17 cellular contexts compared by ENCODE assay signal in genomic region chr1:117363591-117364048, GRCh38. TPM values are rescaled to one million over a fixed set of nuclear protein-coding genes. Genes with fewer than 3 reads are reported as not detected.
DNase-seq lines count a peak whose midpoint lies in the region; ATAC-seq, FAIRE-seq and TF ChIP-seq lines count a peak whose summit lies in the region.
"Had no signal": no experiment of that assay in that cellular context is flagged by ENCODE, and none has a peak within 500 bp of the region (broad histone marks: within the 10 kb centered on the region; RNA-seq: fewer than 3 reads in every experiment).

No MANE protein-coding gene starts in this region.

- no peak for TF ChIP-seq POLR2A in breast epithelium (IDR thresholded peaks at IDR 0.05)
- no peak for TF ChIP-seq POLR2A in gastroesophageal sphincter (IDR thresholded peaks at IDR 0.05)

- peak overlapping the region; percentile 41 to 45 for H3K27ac ChIP-seq in breast epithelium
- peak overlapping the region; percentile 44 for H3K27ac ChIP-seq in OCI-LY3 (ENCODE audit: low read length)
- H3K27ac ChIP-seq in gastroesophageal sphincter: peak overlapping the region in 3 of 4 donors; percentile 43 to 98 (median 45)
- H3K27ac ChIP-seq in left lung: no peak overlapping the region

- DNase-seq in breast epithelium (ENCODE audit: low spot score in 2 of 2): no peak
- no peak for DNase-seq in MCF 10A (ENCODE audit: unreplicated experiment)
- no peak for DNase-seq in MV-4-11 (lab: John Stamatoyannopoulos, UW)
- no peak for DNase-seq in left lung
- DNase-seq in frontal cortex (ENCODE audit: low spot score in 2 of 2): no peak
- DNase-seq: activated CD4-positive, alpha-beta T cell treated with anti-CD3 and anti-CD28 coated beads, Interleukin-2, amount 50 U/mL, for 1 hour; cortex of kidney; kidney glomerular epithelial cell; NCI-H2171 treated with DMSO at 0.1 percent for 48 hours; SHP77 treated with DMSO at 0.1 percent for 48 hours; stimulated activated CD4-positive, alpha-beta T cell treated with anti-CD3 and anti-CD28 coated beads, Interleukin-4, amount 100 ng/mL, for 4 hours had no signal

- FAIRE-seq in frontal cortex (lab: Jason Lieb, UNC): no peak
- FAIRE-seq: astrocyte had no signal

- peak overlapping the region; percentile 83 for H2AFZ ChIP-seq in OCI-LY3 (ENCODE audit: low read depth, low read length)

- ATAC-seq in gastroesophageal sphincter (no peak), left lung (no peak)
- ATAC-seq in stimulated activated memory B cell treated with anti-CD40 and anti-IgM and Interleukin-4, amounts not matched to agents 10 μg/mL and 1 μg/mL and 100 μg/mL, for 72 hours: no peak

- H3K36me3 Mint-ChIP-seq in MCF 10A (ENCODE audit: insufficient read depth, unreplicated experiment): no peaks in the 10 kb centered on the region
- no peaks in the 10 kb centered on the region for H3K36me3 Mint-ChIP-seq in stimulated activated memory B cell treated with anti-CD40 and anti-IgM and Interleukin-4, amounts not matched to agents 10 μg/mL and 1 μg/mL and 100 μg/mL, for 72 hours

- peak overlapping the region in 1 of 3 donors; percentile 26 for H3K4me3 ChIP-seq in breast epithelium
- H3K4me3 ChIP-seq in OCI-LY3 (ENCODE audit: low read length): peak overlapping the region; percentile 70
- no peak overlapping the region for H3K4me3 ChIP-seq in gastroesophageal sphincter
- no peak overlapping the region for H3K4me3 ChIP-seq in left lung

- H3K4me2 ChIP-seq in OCI-LY3 (ENCODE audit: low read length): peak overlapping the region; percentile 86

- H4K20me1 ChIP-seq in OCI-LY3 (ENCODE audit: insufficient read depth, low read length): 0 out of 2 replicates have a peak, but pooled peaks cover 2% of the 10 kb centered on the region

- H3K36me3 ChIP-seq in breast epithelium (no peaks in the 10 kb centered on the region), OCI-LY3 (replicated peaks; ENCODE audit: low read depth, low read length) (no peaks in the 10 kb centered on the region), gastroesophageal sphincter (no peaks in the 10 kb centered on the region), left lung (no peaks in the 10 kb centered on the region)

- peaks cover 24% of the 10 kb centered on the region for H3K79me2 ChIP-seq in OCI-LY3 (ENCODE audit: low read length)

- H3K4me3 Mint-ChIP-seq in MCF 10A (ENCODE audit: unreplicated experiment): no peak overlapping the region
- peak overlapping the region; percentile 31 for H3K4me3 Mint-ChIP-seq in stimulated activated memory B cell treated with anti-CD40 and anti-IgM and Interleukin-4, amounts not matched to agents 10 μg/mL and 1 μg/mL and 100 μg/mL, for 72 hours
- H3K4me3 Mint-ChIP-seq: T-helper 2 cell treated with Interferon-gamma antibody and Interleukin-4, amounts not matched to agents 5 μg/mL and 100 μg/mL, for 36 hours had no signal

- peaks cover 11% of the 10 kb centered on the region for H3K4me1 Mint-ChIP-seq in MCF 10A (ENCODE audit: insufficient read depth, unreplicated experiment)
- H3K4me1 Mint-ChIP-seq in stimulated activated memory B cell treated with anti-CD40 and anti-IgM and Interleukin-4, amounts not matched to agents 10 μg/mL and 1 μg/mL and 100 μg/mL, for 72 hours: peaks cover 61% of the 10 kb centered on the region

- H3K9me3 ChIP-seq in breast epithelium (no peaks in the 10 kb centered on the region), OCI-LY3 (ENCODE audit: insufficient read depth, low read length) (no peaks in the 10 kb centered on the region), gastroesophageal sphincter (no peaks in the 10 kb centered on the region), left lung (no peaks in the 10 kb centered on the region)

- WGBS in gastroesophageal sphincter (ENCODE audit: low coverage in 1 of 2), 2 donors: 46% methylated on average over 4 to 5 of the region's 6 CpGs

- POLR2A ChIA-PET in MCF 10A (lab: Yijun Ruan, JAX): interaction anchor here (0.6 kb wide), 1 partner anchor 21 kb away, joined by 4 read pairs; no protein-coding TSS in a partner anchor

- no peaks in the 10 kb centered on the region for H3K9me3 Mint-ChIP-seq in MCF 10A (ENCODE audit: unreplicated experiment)
- no peaks in the 10 kb centered on the region for H3K9me3 Mint-ChIP-seq in stimulated activated memory B cell treated with anti-CD40 and anti-IgM and Interleukin-4, amounts not matched to agents 10 μg/mL and 1 μg/mL and 100 μg/mL, for 72 hours
- H3K9me3 Mint-ChIP-seq: activated T-helper 2 cell treated with anti-CD3 and anti-CD28 coated beads, Interferon-gamma antibody, Interleukin-2, Interleukin-4, amounts not matched to agents 10 μg/mL and 5 μg/mL and 100 μg/mL, durations not matched to agents 14 hours and 24 hours and 36 hours; T-helper 2 cell treated with Interferon-gamma antibody and Interleukin-4, amounts not matched to agents 5 μg/mL and 100 μg/mL, for 36 hours had no signal

- no TSS peak for BruUV-seq in MCF 10A (replicated peaks; lab: Mats Ljungman, UMichigan)

- H3K4me1 ChIP-seq in breast epithelium: peaks cover 0 to 4% of the 10 kb centered on the region in 2 donors
- peaks cover 39% of the 10 kb centered on the region for H3K4me1 ChIP-seq in OCI-LY3 (ENCODE audit: low read length)
- H3K4me1 ChIP-seq in gastroesophageal sphincter: peaks cover 4 to 30% (median 11%) of the 10 kb centered on the region in 3 donors
- H3K4me1 ChIP-seq in left lung: peaks cover 7 to 20% of the 10 kb centered on the region in 2 donors

- no peaks in the 10 kb centered on the region for H3K27me3 Mint-ChIP-seq in MCF 10A (ENCODE audit: insufficient read depth, unreplicated experiment)
- peaks cover 20% of the 10 kb centered on the region for H3K27me3 Mint-ChIP-seq in stimulated activated memory B cell treated with anti-CD40 and anti-IgM and Interleukin-4, amounts not matched to agents 10 μg/mL and 1 μg/mL and 100 μg/mL, for 72 hours

- TF ChIP-seq CTCF in breast epithelium (IDR thresholded peaks at IDR 0.05) (no peak), MCF 10A (IDR thresholded peaks at IDR 0.05; ENCODE audit: unreplicated experiment) (no peak), OCI-LY3 (IDR thresholded peaks at IDR 0.05; ENCODE audit: low read depth, low read length) (no peak), gastroesophageal sphincter (IDR thresholded peaks at IDR 0.05) (no peak), left lung (IDR thresholded peaks at IDR 0.05) (no peak)

- intact Hi-C loops in breast epithelium (cut with DNase I; ENCODE audit: low total_unique reads) (no loop called here), MCF 10A (cut with micrococcal nuclease) (loop anchor here (10.0 kb wide), 3 partner anchors 141 to 299 kb away; partner anchors contain the start of genes TRIM45 and TTF2), left lung (cut with DNase I) (no loop called here)

- CTCF ChIA-PET in MCF 10A (lab: Yijun Ruan, JAX): interaction anchor here (0.6 to 1.8 kb wide), 6 partner anchors 51 to 533 kb away, joined by 3 to 4 read pairs (median 3); no protein-coding TSS in a partner anchor

- TF ChIP-seq EP300 in gastroesophageal sphincter (IDR thresholded peaks at IDR 0.05): no peak

- no peak overlapping the region for H3K27ac Mint-ChIP-seq in MCF 10A (ENCODE audit: low read depth, unreplicated experiment)
- H3K27ac Mint-ChIP-seq in stimulated activated memory B cell treated with anti-CD40 and anti-IgM and Interleukin-4, amounts not matched to agents 10 μg/mL and 1 μg/mL and 100 μg/mL, for 72 hours: peak overlapping the region; percentile 77
- H3K27ac Mint-ChIP-seq: activated T-helper 2 cell treated with anti-CD3 and anti-CD28 coated beads, Interferon-gamma antibody, Interleukin-2, Interleukin-4, amounts not matched to agents 10 μg/mL and 5 μg/mL and 100 μg/mL, durations not matched to agents 14 hours and 24 hours and 36 hours; T-helper 2 cell treated with Interferon-gamma antibody and Interleukin-4, amounts not matched to agents 5 μg/mL and 100 μg/mL, for 36 hours had no signal

- peak overlapping the region; percentile 52 for H3K9ac ChIP-seq in OCI-LY3 (ENCODE audit: low read length)

- H3K27me3 ChIP-seq in breast epithelium (no peaks in the 10 kb centered on the region), OCI-LY3 (ENCODE audit: low read depth, low read length) (no peaks in the 10 kb centered on the region), gastroesophageal sphincter (no peaks in the 10 kb centered on the region), left lung (no peaks in the 10 kb centered on the region)

RNA-seq across cellular contexts. Expression of gene MAN1A2, which starts 3.6 kb away (rescaled TPM):
- 10 to 100 TPM; 40.2 to 52.8 (median 43.3) TPM for total RNA-seq in breast epithelium
- 32.0 and 33.4 TPM in 2 replicates for total RNA-seq in MCF 10A (2022)
- 10 to 100 TPM; 42.5 to 62.4 (median 52.3) TPM for total RNA-seq in gastroesophageal sphincter
- total RNA-seq in left lung: 10 to 100 TPM; 42.4 to 49.4 TPM
- total RNA-seq in frontal cortex: 129 TPM

Comparison
In these comparisons a context has a peak if more than half of its experiments do, and no peak if none do; other contexts are left out.
1. H3K27ac ChIP-seq: peak in breast epithelium (2 of 2), OCI-LY3 (single experiment) and gastroesophageal sphincter (3 of 4); none in left lung (0 of 2).